Comparison of ENCODE assay signal across 2 cellular contexts in the genomic region with DNA sequence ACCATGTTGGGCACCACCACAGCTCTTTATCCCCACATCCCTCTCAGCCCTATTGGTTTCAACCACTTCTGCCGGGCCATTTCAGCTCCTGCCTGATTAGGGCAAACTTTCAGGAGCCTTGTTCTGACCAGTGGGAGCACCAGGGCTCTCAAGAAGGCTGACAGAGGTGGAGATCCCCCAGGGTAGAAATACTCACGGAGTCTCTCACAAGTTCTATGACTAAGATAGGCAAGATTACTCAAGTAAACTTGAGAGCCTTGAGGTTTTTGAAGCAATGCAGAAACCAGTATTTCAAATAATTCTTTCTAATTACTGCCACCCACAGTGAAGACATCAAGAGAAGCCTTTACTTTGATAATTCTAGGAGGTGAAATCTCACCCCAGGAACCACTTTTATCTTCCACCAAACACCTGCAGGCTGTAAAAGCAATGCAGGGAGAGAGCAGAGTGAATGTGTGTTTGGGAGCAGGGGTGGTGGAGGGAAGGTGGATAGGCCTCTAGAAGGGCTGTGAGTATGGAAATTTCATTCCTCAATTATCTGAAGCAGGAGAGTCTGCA.
TF ChIP-seq lines count a peak whose summit lies in the region.

No MANE protein-coding gene starts in this region.

TF ChIP-seq in HEK293, 187 proteins besides CTCF, POLR2A, EP300 and RAD21:
- TF ChIP-seq PRDM10 (tag by site-specific recombination; IDR thresholded peaks at IDR 0.05) (0 out of 2 replicates have a peak, but pooled peaks have one; percentile 47), ZNF169 (tag by site-specific recombination; IDR thresholded peaks at IDR 0.05) (no peak)

TF ChIP-seq in K562, 482 proteins besides CTCF, POLR2A, EP300 and RAD21:
- no peak for TF ChIP-seq NCOA2 (IDR thresholded peaks at IDR 0.05; ENCODE audit: partially characterized antibody in 2 of 2)
- no peak for TF ChIP-seq STAT5A (IDR thresholded peaks at IDR 0.05; ENCODE audit: borderline replicate concordance, low read length)
- TF ChIP-seq, protein P1, sequence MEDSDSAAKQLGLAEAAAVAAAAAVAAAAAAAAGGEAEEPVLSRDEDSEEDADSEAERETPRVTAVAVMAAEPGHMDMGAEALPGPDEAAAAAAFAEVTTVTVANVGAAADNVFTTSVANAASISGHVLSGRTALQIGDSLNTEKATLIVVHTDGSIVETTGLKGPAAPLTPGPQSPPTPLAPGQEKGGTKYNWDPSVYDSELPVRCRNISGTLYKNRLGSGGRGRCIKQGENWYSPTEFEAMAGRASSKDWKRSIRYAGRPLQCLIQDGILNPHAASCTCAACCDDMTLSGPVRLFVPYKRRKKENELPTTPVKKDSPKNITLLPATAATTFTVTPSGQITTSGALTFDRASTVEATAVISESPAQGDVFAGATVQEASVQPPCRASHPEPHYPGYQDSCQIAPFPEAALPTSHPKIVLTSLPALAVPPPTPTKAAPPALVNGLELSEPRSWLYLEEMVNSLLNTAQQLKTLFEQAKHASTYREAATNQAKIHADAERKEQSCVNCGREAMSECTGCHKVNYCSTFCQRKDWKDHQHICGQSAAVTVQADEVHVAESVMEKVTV (CRISPR knock-in tag; IDR thresholded peaks at IDR 0.05) = no peak
- TF ChIP-seq SOX6 (IDR thresholded peaks at IDR 0.05) = no peak
- TF ChIP-seq TCF3 (CRISPR knock-in tag; IDR thresholded peaks at IDR 0.05) = peak; percentile 41
- TF ChIP-seq SIN3B (IDR thresholded peaks at IDR 0.05; ENCODE audit: low read depth) = no peak
